Comparison of ENCODE assay signal across 1 cellular context in the genomic region with DNA sequence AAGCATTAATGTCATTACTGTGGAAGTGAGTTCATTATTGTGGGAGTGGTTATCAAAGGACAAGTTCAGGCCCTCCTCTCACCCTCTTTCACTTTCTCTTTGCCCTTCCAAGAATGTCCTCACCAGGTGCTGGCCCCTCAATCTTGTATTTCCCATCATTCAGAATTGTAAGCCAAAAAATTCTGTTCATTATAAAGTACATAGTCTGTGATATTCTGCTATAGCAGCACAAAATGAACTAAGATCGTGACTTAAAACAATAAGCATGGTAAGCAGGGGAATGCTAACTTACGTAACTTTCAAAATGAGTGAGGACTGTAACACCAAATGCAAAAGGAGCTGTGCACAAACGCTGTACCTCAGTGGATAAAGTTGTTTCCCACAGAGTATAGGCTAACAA.
A peak's percentile ranks its signal among the peaks of the same experiment; 100 is the strongest.
TF ChIP-seq lines count a peak whose summit lies in the region.

No MANE protein-coding gene starts in this region.

TF ChIP-seq in GM12878, 131 proteins besides CTCF, POLR2A, EP300 and RAD21 (continued from another document):
- TF ChIP-seq, protein P1, sequence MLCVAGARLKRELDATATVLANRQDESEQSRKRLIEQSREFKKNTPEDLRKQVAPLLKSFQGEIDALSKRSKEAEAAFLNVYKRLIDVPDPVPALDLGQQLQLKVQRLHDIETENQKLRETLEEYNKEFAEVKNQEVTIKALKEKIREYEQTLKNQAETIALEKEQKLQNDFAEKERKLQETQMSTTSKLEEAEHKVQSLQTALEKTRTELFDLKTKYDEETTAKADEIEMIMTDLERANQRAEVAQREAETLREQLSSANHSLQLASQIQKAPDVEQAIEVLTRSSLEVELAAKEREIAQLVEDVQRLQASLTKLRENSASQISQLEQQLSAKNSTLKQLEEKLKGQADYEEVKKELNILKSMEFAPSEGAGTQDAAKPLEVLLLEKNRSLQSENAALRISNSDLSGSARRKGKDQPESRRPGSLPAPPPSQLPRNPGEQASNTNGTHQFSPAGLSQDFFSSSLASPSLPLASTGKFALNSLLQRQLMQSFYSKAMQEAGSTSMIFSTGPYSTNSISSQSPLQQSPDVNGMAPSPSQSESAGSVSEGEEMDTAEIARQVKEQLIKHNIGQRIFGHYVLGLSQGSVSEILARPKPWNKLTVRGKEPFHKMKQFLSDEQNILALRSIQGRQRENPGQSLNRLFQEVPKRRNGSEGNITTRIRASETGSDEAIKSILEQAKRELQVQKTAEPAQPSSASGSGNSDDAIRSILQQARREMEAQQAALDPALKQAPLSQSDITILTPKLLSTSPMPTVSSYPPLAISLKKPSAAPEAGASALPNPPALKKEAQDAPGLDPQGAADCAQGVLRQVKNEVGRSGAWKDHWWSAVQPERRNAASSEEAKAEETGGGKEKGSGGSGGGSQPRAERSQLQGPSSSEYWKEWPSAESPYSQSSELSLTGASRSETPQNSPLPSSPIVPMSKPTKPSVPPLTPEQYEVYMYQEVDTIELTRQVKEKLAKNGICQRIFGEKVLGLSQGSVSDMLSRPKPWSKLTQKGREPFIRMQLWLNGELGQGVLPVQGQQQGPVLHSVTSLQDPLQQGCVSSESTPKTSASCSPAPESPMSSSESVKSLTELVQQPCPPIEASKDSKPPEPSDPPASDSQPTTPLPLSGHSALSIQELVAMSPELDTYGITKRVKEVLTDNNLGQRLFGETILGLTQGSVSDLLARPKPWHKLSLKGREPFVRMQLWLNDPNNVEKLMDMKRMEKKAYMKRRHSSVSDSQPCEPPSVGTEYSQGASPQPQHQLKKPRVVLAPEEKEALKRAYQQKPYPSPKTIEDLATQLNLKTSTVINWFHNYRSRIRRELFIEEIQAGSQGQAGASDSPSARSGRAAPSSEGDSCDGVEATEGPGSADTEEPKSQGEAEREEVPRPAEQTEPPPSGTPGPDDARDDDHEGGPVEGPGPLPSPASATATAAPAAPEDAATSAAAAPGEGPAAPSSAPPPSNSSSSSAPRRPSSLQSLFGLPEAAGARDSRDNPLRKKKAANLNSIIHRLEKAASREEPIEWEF (IDR thresholded peaks at IDR 0.05; ENCODE audit: insufficient replicate concordance, low read depth, low read length), result peak; percentile 58
- TF ChIP-seq DPF2 (IDR thresholded peaks at IDR 0.05) (peak; percentile 75; the same call in 1 of the 2 replicates), ATF7 (IDR thresholded peaks at IDR 0.05; ENCODE audit: low read depth) (peak; percentile 85), IKZF1 (conservative IDR thresholded peaks at IDR 0.05) (peak; percentile 47), MTA2 (IDR thresholded peaks at IDR 0.05; ENCODE audit: low read depth) (no peak), NBN (IDR thresholded peaks at IDR 0.05) (0 out of 2 replicates have a peak, but pooled peaks have one; percentile 42), CBX3 (IDR thresholded peaks at IDR 0.05; ENCODE audit: borderline replicate concordance, low read depth) (no peak), JUNB (IDR thresholded peaks at IDR 0.05) (peak; percentile 70)
- TF ChIP-seq, protein P2, sequence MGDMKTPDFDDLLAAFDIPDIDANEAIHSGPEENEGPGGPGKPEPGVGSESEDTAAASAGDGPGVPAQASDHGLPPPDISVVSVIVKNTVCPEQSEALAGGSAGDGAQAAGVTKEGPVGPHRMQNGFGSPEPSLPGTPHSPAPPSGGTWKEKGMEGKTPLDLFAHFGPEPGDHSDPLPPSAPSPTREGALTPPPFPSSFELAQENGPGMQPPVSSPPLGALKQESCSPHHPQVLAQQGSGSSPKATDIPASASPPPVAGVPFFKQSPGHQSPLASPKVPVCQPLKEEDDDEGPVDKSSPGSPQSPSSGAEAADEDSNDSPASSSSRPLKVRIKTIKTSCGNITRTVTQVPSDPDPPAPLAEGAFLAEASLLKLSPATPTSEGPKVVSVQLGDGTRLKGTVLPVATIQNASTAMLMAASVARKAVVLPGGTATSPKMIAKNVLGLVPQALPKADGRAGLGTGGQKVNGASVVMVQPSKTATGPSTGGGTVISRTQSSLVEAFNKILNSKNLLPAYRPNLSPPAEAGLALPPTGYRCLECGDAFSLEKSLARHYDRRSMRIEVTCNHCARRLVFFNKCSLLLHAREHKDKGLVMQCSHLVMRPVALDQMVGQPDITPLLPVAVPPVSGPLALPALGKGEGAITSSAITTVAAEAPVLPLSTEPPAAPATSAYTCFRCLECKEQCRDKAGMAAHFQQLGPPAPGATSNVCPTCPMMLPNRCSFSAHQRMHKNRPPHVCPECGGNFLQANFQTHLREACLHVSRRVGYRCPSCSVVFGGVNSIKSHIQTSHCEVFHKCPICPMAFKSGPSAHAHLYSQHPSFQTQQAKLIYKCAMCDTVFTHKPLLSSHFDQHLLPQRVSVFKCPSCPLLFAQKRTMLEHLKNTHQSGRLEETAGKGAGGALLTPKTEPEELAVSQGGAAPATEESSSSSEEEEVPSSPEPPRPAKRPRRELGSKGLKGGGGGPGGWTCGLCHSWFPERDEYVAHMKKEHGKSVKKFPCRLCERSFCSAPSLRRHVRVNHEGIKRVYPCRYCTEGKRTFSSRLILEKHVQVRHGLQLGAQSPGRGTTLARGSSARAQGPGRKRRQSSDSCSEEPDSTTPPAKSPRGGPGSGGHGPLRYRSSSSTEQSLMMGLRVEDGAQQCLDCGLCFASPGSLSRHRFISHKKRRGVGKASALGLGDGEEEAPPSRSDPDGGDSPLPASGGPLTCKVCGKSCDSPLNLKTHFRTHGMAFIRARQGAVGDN (IDR thresholded peaks at IDR 0.05), result peak; percentile 61; the same call in 1 of the 2 replicates
- TF ChIP-seq, protein P3, sequence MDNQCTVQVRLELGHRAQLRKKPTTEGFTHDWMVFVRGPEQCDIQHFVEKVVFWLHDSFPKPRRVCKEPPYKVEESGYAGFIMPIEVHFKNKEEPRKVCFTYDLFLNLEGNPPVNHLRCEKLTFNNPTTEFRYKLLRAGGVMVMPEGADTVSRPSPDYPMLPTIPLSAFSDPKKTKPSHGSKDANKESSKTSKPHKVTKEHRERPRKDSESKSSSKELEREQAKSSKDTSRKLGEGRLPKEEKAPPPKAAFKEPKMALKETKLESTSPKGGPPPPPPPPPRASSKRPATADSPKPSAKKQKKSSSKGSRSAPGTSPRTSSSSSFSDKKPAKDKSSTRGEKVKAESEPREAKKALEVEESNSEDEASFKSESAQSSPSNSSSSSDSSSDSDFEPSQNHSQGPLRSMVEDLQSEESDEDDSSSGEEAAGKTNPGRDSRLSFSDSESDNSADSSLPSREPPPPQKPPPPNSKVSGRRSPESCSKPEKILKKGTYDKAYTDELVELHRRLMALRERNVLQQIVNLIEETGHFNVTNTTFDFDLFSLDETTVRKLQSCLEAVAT (IDR thresholded peaks at IDR 0.05), result peak; percentile 65; the same call in 1 of the 2 replicates
- TF ChIP-seq, protein P4, sequence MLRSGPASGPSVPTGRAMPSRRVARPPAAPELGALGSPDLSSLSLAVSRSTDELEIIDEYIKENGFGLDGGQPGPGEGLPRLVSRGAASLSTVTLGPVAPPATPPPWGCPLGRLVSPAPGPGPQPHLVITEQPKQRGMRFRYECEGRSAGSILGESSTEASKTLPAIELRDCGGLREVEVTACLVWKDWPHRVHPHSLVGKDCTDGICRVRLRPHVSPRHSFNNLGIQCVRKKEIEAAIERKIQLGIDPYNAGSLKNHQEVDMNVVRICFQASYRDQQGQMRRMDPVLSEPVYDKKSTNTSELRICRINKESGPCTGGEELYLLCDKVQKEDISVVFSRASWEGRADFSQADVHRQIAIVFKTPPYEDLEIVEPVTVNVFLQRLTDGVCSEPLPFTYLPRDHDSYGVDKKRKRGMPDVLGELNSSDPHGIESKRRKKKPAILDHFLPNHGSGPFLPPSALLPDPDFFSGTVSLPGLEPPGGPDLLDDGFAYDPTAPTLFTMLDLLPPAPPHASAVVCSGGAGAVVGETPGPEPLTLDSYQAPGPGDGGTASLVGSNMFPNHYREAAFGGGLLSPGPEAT (IDR thresholded peaks at IDR 0.05; ENCODE audit: low read depth), result peak; percentile 26; the same call in 1 of the 2 replicates
TF ChIP-seq in GM12878: peak in this region for 9.
